In the genomic region with DNA sequence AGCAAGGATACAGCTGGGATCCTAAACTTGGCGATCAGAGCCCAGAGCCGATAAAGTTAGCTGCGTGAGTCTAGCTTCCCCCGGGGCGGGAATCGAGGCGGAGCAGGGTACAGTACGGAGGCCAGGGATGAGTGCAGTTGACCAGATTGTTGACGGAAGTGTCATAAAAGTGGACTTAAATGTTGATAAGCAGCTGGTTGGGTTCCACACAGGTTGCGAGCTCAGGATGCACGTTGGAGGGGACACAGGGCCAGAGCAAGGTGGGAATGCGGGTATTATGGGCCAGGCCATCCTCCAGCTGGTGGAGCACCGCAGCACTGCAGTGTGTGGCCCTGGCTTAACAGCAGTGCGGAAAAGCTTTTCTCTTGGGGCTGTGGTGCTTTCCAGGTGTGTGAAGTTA, we compare ENCODE assay signal across 8 cellular contexts.
DNase-seq lines count a peak whose midpoint lies in the region; ATAC-seq and TF ChIP-seq lines count a peak whose summit lies in the region.
"Not testable (repeated sequence)": the region's sequence is repeated elsewhere in the genome, so short reads cannot be mapped to it uniquely, and the experiment has no call there.

No MANE protein-coding gene starts in this region.

- H3K27ac Mint-ChIP-seq in activated naive CD8-positive, alpha-beta T cell treated with anti-CD3 and anti-CD28 coated beads, Interleukin-2, amount 10 ng/mL, durations not matched to agents 7 days and 5 days: peak overlapping the region; percentile 94
- H3K27ac Mint-ChIP-seq in stimulated activated effector memory CD8-positive, alpha-beta T cell treated with anti-CD3 and anti-CD28 coated beads, Interleukin-12 subunit alpha, Interleukin-12 subunit beta, amount 100 ng/mL, for 72 hours: peak overlapping the region; percentile 98

- H3K27me3 ChIP-seq in mononuclear cell (ENCODE audit: insufficient read depth, low read length): not testable (repeated sequence)

- DNase-seq in DMS 273 (lab: John Stamatoyannopoulos, UW; ENCODE audit: unreplicated experiment) (peak; percentile 1), SK-N-DZ (ENCODE audit: low spot score) (peak; percentile 41)
- peak; percentile 57 for DNase-seq in activated naive CD8-positive, alpha-beta T cell treated with anti-CD3 and anti-CD28 coated beads, Interleukin-2, amount 10 ng/mL, durations not matched to agents 7 days and 5 days
- not testable (repeated sequence) for DNase-seq in fibroblast of villous mesenchyme (ENCODE audit: low read depth)
- DNase-seq in stimulated activated effector memory CD8-positive, alpha-beta T cell treated with anti-CD3 and anti-CD28 coated beads, Interleukin-12 subunit alpha, Interleukin-12 subunit beta, amount 100 ng/mL, for 72 hours (ENCODE audit: low spot score in 2 of 2): peak; percentile 12 to 55

- not testable (repeated sequence) for H3K4me1 ChIP-seq in mononuclear cell (ENCODE audit: insufficient read depth, low read length)

- H3K27me3 Mint-ChIP-seq in activated naive CD8-positive, alpha-beta T cell treated with anti-CD3 and anti-CD28 coated beads, Interleukin-2, amount 10 ng/mL, durations not matched to agents 7 days and 5 days: not testable (repeated sequence)

- peak overlapping the region; percentile 64 for H3K4me3 ChIP-seq in fibroblast of villous mesenchyme (ENCODE audit: low read depth, low read length)
- H3K4me3 ChIP-seq in mononuclear cell (ENCODE audit: low read length): peak overlapping the region; percentile 49

- peak; percentile 49 for ATAC-seq in GM21526 (IDR thresholded peaks at IDR 0.05; ENCODE audit: low FRiP score, unreplicated experiment)
- ATAC-seq in HG03442 (IDR thresholded peaks at IDR 0.05; ENCODE audit: unreplicated experiment): peak; percentile 40
- ATAC-seq in activated naive CD8-positive, alpha-beta T cell treated with anti-CD3 and anti-CD28 coated beads, Interleukin-2, amount 10 ng/mL, durations not matched to agents 7 days and 5 days (ENCODE audit: low read depth): peak; percentile 52
- peak; percentile 65 for ATAC-seq in stimulated activated effector memory CD8-positive, alpha-beta T cell treated with anti-CD3 and anti-CD28 coated beads, Interleukin-12 subunit alpha, Interleukin-12 subunit beta, amount 100 ng/mL, for 72 hours

- not testable (repeated sequence) for TF ChIP-seq CTCF in fibroblast of villous mesenchyme (IDR thresholded peaks at IDR 0.05; ENCODE audit: insufficient read depth, low read depth, low read length)

- not testable (repeated sequence) for H3K36me3 Mint-ChIP-seq in activated naive CD8-positive, alpha-beta T cell treated with anti-CD3 and anti-CD28 coated beads, Interleukin-2, amount 10 ng/mL, durations not matched to agents 7 days and 5 days; stimulated activated effector memory CD8-positive, alpha-beta T cell treated with anti-CD3 and anti-CD28 coated beads, Interleukin-12 subunit alpha, Interleukin-12 subunit beta, amount 100 ng/mL, for 72 hours

- POLR2A ChIA-PET in activated naive CD8-positive, alpha-beta T cell treated with anti-CD3 and anti-CD28 coated beads, Interleukin-2, amount 10 ng/mL, durations not matched to agents 7 days and 5 days (lab: Charles Lee): not testable (repeated sequence)

- peak overlapping the region; percentile 92 for H3K4me3 Mint-ChIP-seq in activated naive CD8-positive, alpha-beta T cell treated with anti-CD3 and anti-CD28 coated beads, Interleukin-2, amount 10 ng/mL, durations not matched to agents 7 days and 5 days
- peak overlapping the region; percentile 97 for H3K4me3 Mint-ChIP-seq in stimulated activated effector memory CD8-positive, alpha-beta T cell treated with anti-CD3 and anti-CD28 coated beads, Interleukin-12 subunit alpha, Interleukin-12 subunit beta, amount 100 ng/mL, for 72 hours

- H3K4me1 Mint-ChIP-seq in activated naive CD8-positive, alpha-beta T cell treated with anti-CD3 and anti-CD28 coated beads, Interleukin-2, amount 10 ng/mL, durations not matched to agents 7 days and 5 days: not testable (repeated sequence)
- peaks cover 11% of the 10 kb centered on the region for H3K4me1 Mint-ChIP-seq in stimulated activated effector memory CD8-positive, alpha-beta T cell treated with anti-CD3 and anti-CD28 coated beads, Interleukin-12 subunit alpha, Interleukin-12 subunit beta, amount 100 ng/mL, for 72 hours

- not testable (repeated sequence) for H3K9me3 ChIP-seq in mononuclear cell (ENCODE audit: low read depth, low read length)

- H3K9me3 Mint-ChIP-seq in activated naive CD8-positive, alpha-beta T cell treated with anti-CD3 and anti-CD28 coated beads, Interleukin-2, amount 10 ng/mL, durations not matched to agents 7 days and 5 days; stimulated activated effector memory CD8-positive, alpha-beta T cell treated with anti-CD3 and anti-CD28 coated beads, Interleukin-12 subunit alpha, Interleukin-12 subunit beta, amount 100 ng/mL, for 72 hours: not testable (repeated sequence)
